In genomic region chr15:31486906-31487695, GRCh38 we compare ENCODE assay signal across 23 cellular contexts.
DNase-seq lines count a peak whose midpoint lies in the region; ATAC-seq, FAIRE-seq and TF ChIP-seq lines count a peak whose summit lies in the region.
"Had no signal": no experiment of that assay in that cellular context is flagged by ENCODE, and none has a peak within 500 bp of the region (broad histone marks: within the 10 kb centered on the region; RNA-seq: fewer than 3 reads in every experiment).

No MANE protein-coding gene starts in this region.

- H3K36me3 ChIP-seq in kidney (ENCODE audit: control insufficient read depth in 1 of 2, insufficient read depth in 2 of 2, low read length in 2 of 2) (no peaks in the 10 kb centered on the region), stomach (no peaks in the 10 kb centered on the region), PC-3 (ENCODE audit: low read depth, low read length) (no peaks in the 10 kb centered on the region)
- H3K36me3 ChIP-seq: sigmoid colon, thoracic aorta had no signal

- peaks cover 19% of the 10 kb centered on the region for H3K9me3 Mint-ChIP-seq in T-helper 1 cell treated with Interleukin-12 subunit alpha and Interleukin-12 subunit beta and Interleukin-4 antibody, amounts not matched to agents 30 μg/mL and 1 μg/mL, for 36 hours

- H3K4me3 ChIP-seq in kidney (ENCODE audit: low read length in 2 of 2) (no peak overlapping the region), stomach (no peak overlapping the region), PC-3 (ENCODE audit: low read length) (no peak overlapping the region)
- H3K4me3 ChIP-seq: sigmoid colon, thoracic aorta had no signal

- 87 to 94% (median 92%) methylated on average over 9 to 19 of the region's 19 CpGs for WGBS in stomach, 5 donors

- peaks cover 0 to 27% (median 18%) of the 10 kb centered on the region in 3 donors for H3K27me3 ChIP-seq in stomach
- H3K27me3 ChIP-seq in PC-3 (ENCODE audit: low read length), result no peaks in the 10 kb centered on the region

- H3K4me2 ChIP-seq in PC-3 (ENCODE audit: low read length), result no peak overlapping the region
- H3K4me2 ChIP-seq: SK-N-SH had no signal

- no peak for FAIRE-seq in kidney (lab: Jason Lieb, UNC)

- H3K27ac Mint-ChIP-seq in T-helper 1 cell treated with Interleukin-12 subunit alpha and Interleukin-12 subunit beta and Interleukin-4 antibody, amounts not matched to agents 30 μg/mL and 1 μg/mL, for 36 hours, result peak overlapping the region; percentile 55
- H3K27ac Mint-ChIP-seq: activated B cell treated with CpG ODN at 0.5 μM for 24 hours had no signal

- no peak for TF ChIP-seq POLR2A in stomach (IDR thresholded peaks at IDR 0.05)
- TF ChIP-seq POLR2A in GM18505 (IDR thresholded peaks at IDR 0.05; ENCODE audit: borderline replicate concordance, extremely low read depth, insufficient read depth, insufficient read length), result no peak

- BruUV-seq in PC-3 (replicated peaks; lab: Mats Ljungman, UMichigan), result no TSS peak

- H3K4me3 Mint-ChIP-seq in T-helper 1 cell treated with Interleukin-12 subunit alpha and Interleukin-12 subunit beta and Interleukin-4 antibody, amounts not matched to agents 30 μg/mL and 1 μg/mL, for 36 hours, result no peak overlapping the region
- H3K4me3 Mint-ChIP-seq: activated B cell treated with CpG ODN at 0.5 μM for 24 hours; activated CD8-positive, alpha-beta T cell treated with anti-CD3 and anti-CD28 coated beads for 36 hours; activated naive CD8-positive, alpha-beta T cell had no signal

- H3K27ac ChIP-seq in kidney (ENCODE audit: low read depth in 2 of 2, low read length in 2 of 2) (no peak overlapping the region), stomach (peak overlapping the region in 1 of 5 donors; percentile 70), PC-3 (ENCODE audit: low read length) (no peak overlapping the region)
- H3K27ac ChIP-seq: 22Rv1, parathyroid adenoma had no signal

- H3K9ac ChIP-seq in kidney (ENCODE audit: low read length in 2 of 2) (no peak overlapping the region), PC-3 (ENCODE audit: low read length) (no peak overlapping the region)
- H3K9ac ChIP-seq: parathyroid adenoma, SK-N-SH had no signal

- no peak for TF ChIP-seq EP300 in stomach (IDR thresholded peaks at IDR 0.05)

- peaks cover 60% of the 10 kb centered on the region for H3K4me1 Mint-ChIP-seq in T-helper 1 cell treated with Interleukin-12 subunit alpha and Interleukin-12 subunit beta and Interleukin-4 antibody, amounts not matched to agents 30 μg/mL and 1 μg/mL, for 36 hours (ENCODE audit: low read depth)

- intact Hi-C loops in kidney (cut with DNase I), result loop anchor here (5.0 to 10.0 kb wide), 2 partner anchors 132 to 285 kb away; no protein-coding TSS in a partner anchor
- intact Hi-C loops in stomach (cut with DNase I; ENCODE audit: low total_unique reads), result loop anchor here (5.0 to 10.0 kb wide), 2 partner anchors 82 to 285 kb away; no protein-coding TSS in a partner anchor
- intact Hi-C loops in PC-3 (cut with micrococcal nuclease), result loop anchor here (5.0 kb wide), 2 partner anchors 495 to 595 kb away; partner anchors contain the start of gene MTMR10

- no peaks in the 10 kb centered on the region for H3F3A ChIP-seq in PC-3 (ENCODE audit: low read length, unreplicated experiment)

- H3K4me1 ChIP-seq in kidney (ENCODE audit: control insufficient read depth in 1 of 2, insufficient read depth in 1 of 2, low read depth in 1 of 2, low read length in 2 of 2), result peaks cover 3 to 11% of the 10 kb centered on the region in 2 donors
- H3K4me1 ChIP-seq in stomach, result peaks cover 28 to 44% (median 29%) of the 10 kb centered on the region in 4 donors
- H3K4me1 ChIP-seq in PC-3 (ENCODE audit: insufficient read depth, low read length), result peaks cover 24% of the 10 kb centered on the region
- H3K4me1 ChIP-seq: parathyroid adenoma had no signal

- no peaks in the 10 kb centered on the region for H3K9me2 ChIP-seq in PC-3 (replicated peaks; ENCODE audit: low read length)
- H3K9me2 ChIP-seq: SK-N-SH had no signal

- CTCF ChIA-PET in PC-3 (lab: Charles Lee), result no interaction called here

- POLR2A ChIA-PET in PC-3 (lab: Charles Lee; ENCODE audit: unreplicated experiment), result no interaction called here

- no peaks in the 10 kb centered on the region for H4K20me1 ChIP-seq in PC-3 (ENCODE audit: low read length)

- no peaks in the 10 kb centered on the region for H3K9me3 ChIP-seq in kidney (ENCODE audit: control insufficient read depth in 1 of 2, low read length in 2 of 2)
- H3K9me3 ChIP-seq in stomach, result peaks cover 0 to 9% (median 4%) of the 10 kb centered on the region in 4 donors
- 0 out of 2 replicates have a peak, but pooled peaks cover 7% of the 10 kb centered on the region for H3K9me3 ChIP-seq in PC-3 (ENCODE audit: low read length)
- H3K9me3 ChIP-seq: SK-N-SH had no signal

- H3K79me2 ChIP-seq in PC-3 (ENCODE audit: low read length), result no peaks in the 10 kb centered on the region
- H3K79me2 ChIP-seq: parathyroid adenoma had no signal

- no peaks in the 10 kb centered on the region for H3K27me3 Mint-ChIP-seq in T-helper 1 cell treated with Interleukin-12 subunit alpha and Interleukin-12 subunit beta and Interleukin-4 antibody, amounts not matched to agents 30 μg/mL and 1 μg/mL, for 36 hours (ENCODE audit: low read depth)
- H3K27me3 Mint-ChIP-seq: activated CD8-positive, alpha-beta T cell treated with anti-CD3 and anti-CD28 coated beads for 36 hours; activated naive CD8-positive, alpha-beta T cell had no signal

- no peak for DNase-seq in T-helper 1 cell
- DNase-seq in activated CD8-positive, alpha-beta memory T cell treated with anti-CD3 and anti-CD28 coated beads, Interleukin-2, amount 50 U/mL, for 48 hours, result peak; percentile 50
- DNase-seq in kidney, result peak; percentile 74
- peak; percentile 24 for DNase-seq in stomach
- no peak for DNase-seq in PC-3
- DNase-seq: activated B cell treated with CpG ODN at 0.5 μM for 24 hours; activated CD8-positive, alpha-beta T cell treated with anti-CD3 and anti-CD28 coated beads for 36 hours; AML-193; COR-L47; DMS79; mesendoderm; NCI-H146; RPMI8226; sigmoid colon; SK-N-SH had no signal

- H3K36me3 Mint-ChIP-seq in T-helper 1 cell treated with Interleukin-12 subunit alpha and Interleukin-12 subunit beta and Interleukin-4 antibody, amounts not matched to agents 30 μg/mL and 1 μg/mL, for 36 hours (ENCODE audit: low read depth), result peaks cover 23% of the 10 kb centered on the region

- H2AFZ ChIP-seq in PC-3 (ENCODE audit: low read length), result no peak overlapping the region
- H2AFZ ChIP-seq: parathyroid adenoma had no signal

- TF ChIP-seq CTCF in kidney (IDR thresholded peaks at IDR 0.05; ENCODE audit: borderline replicate concordance, extremely low read depth, insufficient read depth) (no peak), stomach (IDR thresholded peaks at IDR 0.05) (no peak), PC-3 (conservative IDR thresholded peaks at IDR 0.05; ENCODE audit: low read depth, low read length) (no peak)

- ATAC-seq in GM18505 (IDR thresholded peaks at IDR 0.05; ENCODE audit: unreplicated experiment), result no peak
- ATAC-seq in HG02885 (IDR thresholded peaks at IDR 0.05; ENCODE audit: poor library complexity, unreplicated experiment), result no peak
- ATAC-seq in PC-3, result no peak
- ATAC-seq: naive thymus-derived CD8-positive, alpha-beta T cell had no signal

Comparison
In these comparisons a context has a peak if more than half of its experiments do, and no peak if none do; other contexts are left out.
1. DNase-seq: peak in activated CD8-positive, alpha-beta memory T cell treated with anti-CD3 and anti-CD28 coated beads, Interleukin-2, amount 50 U/mL, for 48 hours (single experiment), kidney (single experiment) and stomach (single experiment); none in T-helper 1 cell (0 of 5) and PC-3 (single experiment).